ENCODE assay signal across 22 cellular contexts in the genomic region with DNA sequence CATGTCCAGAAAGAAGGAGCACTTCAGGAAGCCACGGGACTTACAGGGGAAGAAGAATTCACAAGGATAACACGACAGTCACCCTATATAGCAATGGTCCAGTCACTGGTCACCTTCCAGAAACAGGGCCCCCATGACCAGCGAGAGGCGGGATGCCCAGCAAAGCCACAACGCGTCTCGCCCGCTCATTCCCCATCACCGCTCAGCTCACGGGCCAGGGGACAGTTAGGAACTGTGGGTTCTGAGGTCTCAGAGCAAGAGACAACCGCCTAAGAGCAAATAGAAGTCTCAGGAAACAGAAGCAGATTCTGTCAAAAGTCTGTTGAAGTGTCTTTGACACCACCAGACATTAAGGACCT.
"Had no signal": no experiment of that assay in that cellular context is flagged by ENCODE, and none has a peak within 500 bp of the region (broad histone marks: within the 10 kb centered on the region; RNA-seq: fewer than 3 reads in every experiment).

No MANE protein-coding gene starts in this region.

- H3K27ac ChIP-seq: brain microvascular endothelial cell, colonic mucosa, Peyer's patch had no signal

- DNase-seq: activated CD4-positive, alpha-beta T cell treated with anti-CD3 and anti-CD28 coated beads for 48 hours; activated CD4-positive, alpha-beta T cell treated with anti-CD3 and anti-CD28 coated beads, Interleukin-2, amount 50 U/mL, for 4 hours; activated CD4-positive, CD25-positive, alpha-beta regulatory T cell treated with anti-CD3 and anti-CD28 coated beads, Interleukin-2, amount 50 U/mL, for 72 hours; activated CD8-positive, alpha-beta memory T cell treated with anti-CD3 and anti-CD28 coated beads, Interleukin-2, amount 50 U/mL, for 48 hours; activated CD8-positive, alpha-beta T cell treated with anti-CD3 and anti-CD28 coated beads, Interleukin-2, amount 10 ng/mL, durations not matched to agents 7 days and 5 days; activated effector memory CD4-positive, alpha-beta T cell treated with Interleukin-2 at 50 U/mL for 16 hours; activated naive CD4-positive, alpha-beta T cell treated with Interleukin-2 at 50 U/mL for 16 hours; activated T-cell treated with anti-CD3 and anti-CD28 coated beads, Interleukin-2, amount 50 U/mL, for 24 hours; brain microvascular endothelial cell; cerebellar nuclear complex; colonic mucosa; NCI-H1105; NCI-H1436; NCI-H1694 treated with DMSO at 0.1 percent for 48 hours; NCI-H2029 treated with DMSO at 0.1 percent for 48 hours; NCI-H345; NCI-H526 treated with DMSO at 0.1 percent for 48 hours; NCI-H82; Peyer's patch; SHP77 treated with DMSO at 0.1 percent for 48 hours had no signal

- H3K36me3 ChIP-seq: brain microvascular endothelial cell, colonic mucosa, Peyer's patch had no signal

- H3K4me1 ChIP-seq: colonic mucosa, Peyer's patch had no signal

- H3K27me3 ChIP-seq: brain microvascular endothelial cell, colonic mucosa, Peyer's patch had no signal

- H3K4me3 ChIP-seq: colonic mucosa, Peyer's patch had no signal

- ATAC-seq: activated CD8-positive, alpha-beta T cell treated with anti-CD3 and anti-CD28 coated beads, Interleukin-2, amount 10 ng/mL, durations not matched to agents 7 days and 5 days; activated naive CD4-positive, alpha-beta T cell treated with anti-CD3 and anti-CD28 coated beads, Interleukin-2, amount 50 U/mL, for 72 hours; WTC11 had no signal

- H3K9me3 ChIP-seq: colonic mucosa, Peyer's patch had no signal
